ENCODE assay signal across 21 cellular contexts in genomic region chr1:17594026-17594425, GRCh38. TPM values are rescaled to one million over a fixed set of nuclear protein-coding genes. Genes with fewer than 3 reads are reported as not detected.
DNase-seq lines count a peak whose midpoint lies in the region; ATAC-seq and TF ChIP-seq lines count a peak whose summit lies in the region.
"Had no signal": no experiment of that assay in that cellular context is flagged by ENCODE, and none has a peak within 500 bp of the region (broad histone marks: within the 10 kb centered on the region; RNA-seq: fewer than 3 reads in every experiment).

No MANE protein-coding gene starts in this region.

- H3K27ac ChIP-seq in right lobe of liver (peak overlapping the region in 2 of 3 donors; percentile 5 to 79), tibial artery (peak overlapping the region; percentile 100)
- H3K27ac ChIP-seq: RWPE1 had no signal

- no peaks in the 10 kb centered on the region for H3K36me3 Mint-ChIP-seq in stimulated activated effector memory CD8-positive, alpha-beta T cell treated with anti-CD3 and anti-CD28 coated beads, Interleukin-12 subunit alpha, Interleukin-12 subunit beta, amount 100 ng/mL, for 72 hours

- intact Hi-C loops in right lobe of liver (cut with DNase I) (no loop called here), tibial artery (cut with DNase I; ENCODE audit: low total_unique reads) (no loop called here)

- H3K9me3 ChIP-seq in right lobe of liver (no peaks in the 10 kb centered on the region), tibial artery (no peaks in the 10 kb centered on the region)

- TF ChIP-seq POLR2A in right lobe of liver (IDR thresholded peaks at IDR 0.05): peak; percentile 27

- H3K27ac Mint-ChIP-seq in stimulated activated effector memory CD8-positive, alpha-beta T cell treated with anti-CD3 and anti-CD28 coated beads, Interleukin-12 subunit alpha, Interleukin-12 subunit beta, amount 100 ng/mL, for 72 hours: no peak overlapping the region

- no peaks in the 10 kb centered on the region for H3K9me3 Mint-ChIP-seq in stimulated activated effector memory CD8-positive, alpha-beta T cell treated with anti-CD3 and anti-CD28 coated beads, Interleukin-12 subunit alpha, Interleukin-12 subunit beta, amount 100 ng/mL, for 72 hours
- H3K9me3 Mint-ChIP-seq: central memory CD8-positive, alpha-beta T cell had no signal

- WGBS in right lobe of liver (ENCODE audit: insufficient coverage, low coverage, low lambda C conversion rate, missing lambda C conversion rate): 17% methylated on average over 3 of the region's 5 CpGs

- peak; percentile 37 for ATAC-seq in SK-N-SH treated with all-trans-retinoic acid at 6 μM for 48 hours
- ATAC-seq in right lobe of liver: peak; percentile 36 to 61 (median 55)
- no peak for ATAC-seq in activated CD4-positive, CD25-positive, alpha-beta regulatory T cell treated with anti-CD3 and anti-CD28 coated beads, Interleukin-2, amount 50 U/mL, for 24 hours
- ATAC-seq in stimulated activated effector memory CD8-positive, alpha-beta T cell treated with anti-CD3 and anti-CD28 coated beads, Interleukin-12 subunit alpha, Interleukin-12 subunit beta, amount 100 ng/mL, for 72 hours: no peak
- ATAC-seq: left colon had no signal

- H3K4me1 Mint-ChIP-seq in stimulated activated effector memory CD8-positive, alpha-beta T cell treated with anti-CD3 and anti-CD28 coated beads, Interleukin-12 subunit alpha, Interleukin-12 subunit beta, amount 100 ng/mL, for 72 hours: no peaks in the 10 kb centered on the region
- H3K4me1 Mint-ChIP-seq: central memory CD8-positive, alpha-beta T cell had no signal

- H3K27me3 ChIP-seq in right lobe of liver (no peaks in the 10 kb centered on the region), tibial artery (no peaks in the 10 kb centered on the region)

- no peak overlapping the region for H3K4me3 Mint-ChIP-seq in stimulated activated effector memory CD8-positive, alpha-beta T cell treated with anti-CD3 and anti-CD28 coated beads, Interleukin-12 subunit alpha, Interleukin-12 subunit beta, amount 100 ng/mL, for 72 hours
- H3K4me3 Mint-ChIP-seq: central memory CD8-positive, alpha-beta T cell had no signal

- H3K36me3 ChIP-seq in right lobe of liver: peaks cover 0 to 44% (median 7%) of the 10 kb centered on the region in 4 donors
- peaks cover 0 to 31% (median 5%) of the 10 kb centered on the region in 3 donors for H3K36me3 ChIP-seq in tibial artery

- peak; percentile 46 for DNase-seq in fibroblast of villous mesenchyme (ENCODE audit: low read depth)
- peak in 1 of 3 donors; percentile 84 for DNase-seq in right lobe of liver
- no peak for DNase-seq in tibial artery
- no peak for DNase-seq in stimulated activated effector memory CD8-positive, alpha-beta T cell treated with anti-CD3 and anti-CD28 coated beads, Interleukin-12 subunit alpha, Interleukin-12 subunit beta, amount 100 ng/mL, for 72 hours (ENCODE audit: low spot score in 2 of 2)
- no peak for DNase-seq in NCI-H1436 treated with DMSO at 0.1 percent for 48 hours (lab: John Stamatoyannopoulos, UW)
- DNase-seq: activated CD4-positive, CD25-positive, alpha-beta regulatory T cell treated with anti-CD3 and anti-CD28 coated beads, Interleukin-2, amount 50 U/mL, for 72 hours; activated effector memory CD4-positive, alpha-beta T cell treated with Interleukin-2 at 50 U/mL for 16 hours; Calu3; effector memory CD4-positive, alpha-beta T cell; KBM-7; left colon; NCI-H1092; NCI-H2081 treated with DMSO at 0.1 percent for 48 hours; NCI-H510A; occipital lobe; stimulated activated CD4-positive, alpha-beta T cell treated with anti-CD3 and anti-CD28 coated beads, Interleukin-2, amount 100 ng/mL, for 48 hours; T-helper 1 cell had no signal

- H3K4me3 ChIP-seq in fibroblast of villous mesenchyme (ENCODE audit: low read depth, low read length) (no peak overlapping the region), right lobe of liver (no peak overlapping the region), tibial artery (no peak overlapping the region)

- H3K4me1 ChIP-seq in right lobe of liver: peaks cover 0 to 79% (median 44%) of the 10 kb centered on the region in 4 donors
- peaks cover 0 to 100% (median 71%) of the 10 kb centered on the region in 4 donors for H3K4me1 ChIP-seq in tibial artery

- TF ChIP-seq CTCF in fibroblast of villous mesenchyme (IDR thresholded peaks at IDR 0.05; ENCODE audit: insufficient read depth, low read depth, low read length) (no peak), right lobe of liver (IDR thresholded peaks at IDR 0.05) (no peak), tibial artery (IDR thresholded peaks at IDR 0.05) (no peak)

TF ChIP-seq in SK-N-SH treated with all-trans-retinoic acid at 6 μM for 48 hours, 23 proteins besides CTCF, POLR2A, EP300 and RAD21:
- TF ChIP-seq CREB5 (CRISPR knock-in tag; IDR thresholded peaks at IDR 0.05; ENCODE audit: low read depth): 0 out of 2 replicates have a peak, but pooled peaks have one; percentile 16
- TF ChIP-seq TCF4 (CRISPR knock-in tag; IDR thresholded peaks at IDR 0.05; ENCODE audit: borderline replicate concordance): 0 out of 2 replicates have a peak, but pooled peaks have one; percentile 23
- TF ChIP-seq POU6F1 (CRISPR knock-in tag; IDR thresholded peaks at IDR 0.05; ENCODE audit: borderline replicate concordance, low read depth): no peak
- peak; percentile 27; the same call in 1 of the 2 replicates for TF ChIP-seq ISL1 (CRISPR knock-in tag; IDR thresholded peaks at IDR 0.05)
TF ChIP-seq in SK-N-SH treated with all-trans-retinoic acid at 6 μM for 48 hours: peak in this region for 3.

RNA-seq across cellular contexts. Expression of gene ARHGEF10L, which starts 54.5 kb away (rescaled TPM):
- 16.8 and 18.7 TPM in 2 replicates for total RNA-seq in fibroblast of villous mesenchyme
- 100 to 1,000 TPM in 2 of 6 experiments, 10 to 100 TPM in 4; 59.7 to 124 (median 87.4) TPM for total RNA-seq in right lobe of liver

Comparison
In these comparisons a context has a peak if more than half of its experiments do, and no peak if none do; other contexts are left out.
1. ATAC-seq: peak in SK-N-SH treated with all-trans-retinoic acid at 6 μM for 48 hours (single experiment) and right lobe of liver (4 of 4); none in activated CD4-positive, CD25-positive, alpha-beta regulatory T cell treated with anti-CD3 and anti-CD28 coated beads, Interleukin-2, amount 50 U/mL, for 24 hours (0 of 2) and stimulated activated effector memory CD8-positive, alpha-beta T cell treated with anti-CD3 and anti-CD28 coated beads, Interleukin-12 subunit alpha, Interleukin-12 subunit beta, amount 100 ng/mL, for 72 hours (single experiment).